9 cellular contexts compared by ENCODE assay signal in the genomic region with DNA sequence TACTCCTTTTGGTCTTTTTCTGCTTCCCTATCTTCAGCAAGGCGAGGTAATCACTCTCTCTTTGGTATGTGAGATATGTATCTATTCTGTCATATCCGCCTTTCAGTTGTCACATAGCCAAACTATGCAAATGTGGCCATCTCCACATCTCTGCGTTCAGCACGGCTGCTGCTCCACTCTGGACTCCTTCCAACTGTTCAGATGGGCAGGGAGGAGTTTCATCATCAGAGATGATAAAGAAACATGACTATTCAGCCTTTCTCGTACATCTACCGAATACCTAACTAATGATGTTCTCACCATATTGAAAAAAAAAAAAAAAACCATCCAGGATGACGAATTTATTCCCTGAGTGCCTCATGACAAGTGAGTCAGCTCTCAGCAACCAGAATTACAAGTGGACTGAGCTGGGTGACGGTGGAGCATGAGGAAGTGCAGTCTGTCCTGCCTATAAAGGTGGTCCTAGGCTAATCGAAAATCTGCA.
DNase-seq lines count a peak whose midpoint lies in the region; ATAC-seq, FAIRE-seq and TF ChIP-seq lines count a peak whose summit lies in the region.
"Had no signal": no experiment of that assay in that cellular context is flagged by ENCODE, and none has a peak within 500 bp of the region (broad histone marks: within the 10 kb centered on the region; RNA-seq: fewer than 3 reads in every experiment).

No MANE protein-coding gene starts in this region.

- H3K4me3 ChIP-seq in AG09309 (ENCODE audit: control insufficient read depth, low read depth, low read length) (no peak overlapping the region), IMR-90 (ENCODE audit: insufficient read depth, low read depth, low read length) (no peak overlapping the region), uterus (no peak overlapping the region)
- H3K4me3 ChIP-seq: K562 had no signal

- no peaks in the 10 kb centered on the region for H3K79me1 ChIP-seq in IMR-90 (ENCODE audit: low read depth in 1 of 2, low read length in 2 of 2)

- H2AK9ac ChIP-seq in IMR-90 (replicated peaks; ENCODE audit: low read depth, low read length, poor library complexity): peak overlapping the region; percentile 88

- no peak; the same call in 1 of the 2 replicates for TF ChIP-seq RAD21 in IMR-90 (IDR thresholded peaks at IDR 0.05; ENCODE audit: low read length)

- H2AFZ ChIP-seq in IMR-90 (replicated peaks; ENCODE audit: low read length, poor library complexity): peak overlapping the region; percentile 75

- H3K56ac ChIP-seq in IMR-90 (ENCODE audit: extremely low read depth, insufficient read depth, low read length): peak overlapping the region; percentile 32; the same call in 1 of the 2 replicates

- H4K8ac ChIP-seq in IMR-90 (ENCODE audit: low read depth in 2 of 2, low read length in 2 of 2): peak overlapping the region; percentile 44 to 82

- peak overlapping the region; percentile 68 for H4K91ac ChIP-seq in IMR-90 (ENCODE audit: insufficient read depth, low read depth, low read length)

- dilution Hi-C loops in IMR-90 (cut with HindIII; ENCODE audit: low sequenced_read_pairs, unreplicated experiment): no loop called here

- TF ChIP-seq CTCF in AG09309 (IDR thresholded peaks at IDR 0.05; ENCODE audit: control insufficient read depth, insufficient read depth, low read depth, low read length, missing control alignments) (no peak), IMR-90 (conservative IDR thresholded peaks at IDR 0.05; ENCODE audit: low read depth, low read length) (no peak), uterus (IDR thresholded peaks at IDR 0.05) (no peak)

- peak overlapping the region; percentile 90 for H2BK120ac ChIP-seq in IMR-90 (ENCODE audit: low read depth, low read length)

- WGBS in IMR-90 (ENCODE audit: extremely low coverage in 2 of 2, insufficient read length in 1 of 2), 2 experiments: no CpG with 5 or more reads among the region's 9 CpGs

- peak overlapping the region; percentile 6; the same call in 1 of the 2 replicates for H3K4me2 ChIP-seq in IMR-90 (ENCODE audit: low read depth, low read length)

- H2BK5ac ChIP-seq in IMR-90 (ENCODE audit: low read depth, low read length, poor library complexity, severe bottlenecking): peak overlapping the region; percentile 84

- in situ Hi-C loops in IMR-90 (cut with MboI; ENCODE audit: low sequenced_read_pairs): no loop called here

- H3K4ac ChIP-seq in IMR-90 (ENCODE audit: low read depth, low read length): peak overlapping the region; percentile 81

- H3K36me3 ChIP-seq in IMR-90 (ENCODE audit: control insufficient read depth, insufficient read depth, low read length) (no peaks in the 10 kb centered on the region), uterus (no peaks in the 10 kb centered on the region)

- H3K27me3 ChIP-seq in IMR-90 (ENCODE audit: control insufficient read depth, insufficient read depth, low read length) (no peaks in the 10 kb centered on the region), uterus (no peaks in the 10 kb centered on the region)

- CTCF ChIA-PET in IMR-90 (lab: Yijun Ruan, JAX): interaction anchor here (0.6 to 0.7 kb wide), 2 partner anchors 90 to 960 kb away, joined by 3 read pairs; no protein-coding TSS in a partner anchor

- FAIRE-seq in islet of Langerhans (lab: Jason Lieb, UNC): peak; percentile 97
- FAIRE-seq: K562 had no signal

- peak overlapping the region; percentile 24; the same call in 1 of the 2 replicates for H4K5ac ChIP-seq in IMR-90 (ENCODE audit: low read depth, low read length)

- H3K9me3 ChIP-seq in IMR-90 (ENCODE audit: control insufficient read depth, insufficient read depth, low read length): no peaks in the 10 kb centered on the region
- H3K9me3 ChIP-seq in uterus: no peaks in the 10 kb centered on the region

- peak overlapping the region; percentile 51; the same call in 1 of the 2 replicates for H3K23ac ChIP-seq in IMR-90 (ENCODE audit: low read depth, low read length)

- peak overlapping the region; percentile 60; the same call in 1 of the 2 replicates for H2AK5ac ChIP-seq in IMR-90 (ENCODE audit: low read depth, low read length)

- peak overlapping the region; percentile 62 for H3K14ac ChIP-seq in IMR-90 (replicated peaks; ENCODE audit: low read depth, low read length)

- H3K9me1 ChIP-seq in IMR-90 (ENCODE audit: insufficient read depth, low read length): peaks cover 7% of the 10 kb centered on the region

- ATAC-seq in IMR-90 (ENCODE audit: low read depth) (peak; percentile 93), GM21423 (IDR thresholded peaks at IDR 0.05; ENCODE audit: unreplicated experiment) (no peak)
- ATAC-seq: K562 had no signal

- H2BK15ac ChIP-seq in IMR-90 (ENCODE audit: low read depth, low read length): peak overlapping the region; percentile 78; the same call in 1 of the 3 replicates

- POLR2A ChIA-PET in IMR-90 (lab: Charles Lee; ENCODE audit: unreplicated experiment): no interaction called here

- no peak for TF ChIP-seq POLR2A in IMR-90 (IDR thresholded peaks at IDR 0.05; ENCODE audit: low read depth, low read length)
- no peak for TF ChIP-seq POLR2A in uterus (IDR thresholded peaks at IDR 0.05)

- peak overlapping the region; percentile 56; the same call in 1 of the 2 replicates for H3K18ac ChIP-seq in IMR-90 (ENCODE audit: low read depth, low read length)

- H3K4me1 ChIP-seq in IMR-90 (ENCODE audit: control insufficient read depth, insufficient read depth, low read length) (peaks cover 11% of the 10 kb centered on the region), uterus (no peaks in the 10 kb centered on the region)

- H3K9ac ChIP-seq in IMR-90 (ENCODE audit: low read depth, low read length): no peak overlapping the region

- H2BK20ac ChIP-seq in IMR-90 (ENCODE audit: low read depth, low read length): peak overlapping the region; percentile 89

- H4K20me1 ChIP-seq in IMR-90 (ENCODE audit: insufficient read depth, low read length): no peaks in the 10 kb centered on the region

- H3K27ac ChIP-seq in IMR-90 (ENCODE audit: insufficient read depth, low read length): peak overlapping the region; percentile 62
- H3K27ac ChIP-seq in uterus: no peak overlapping the region

- intact Hi-C loops in IMR-90 (cut with micrococcal nuclease) (loop anchor here (5.0 kb wide), 1 partner anchor 45 kb away; no protein-coding TSS in a partner anchor), uterus (cut with DNase I; ENCODE audit: low total_unique reads) (no loop called here)

- no TSS peak for BruUV-seq in IMR-90 (replicated peaks; lab: Mats Ljungman, UMichigan)

- DNase-seq in AG09309 (ENCODE audit: low read depth) (peak; percentile 86), IMR-90 (peak; percentile 99), amniotic epithelial cell (ENCODE audit: low read depth) (peak; percentile 95), NCI-H2081 (lab: John Stamatoyannopoulos, UW) (no peak), uterus (no peak), NCI-H1930 (lab: John Stamatoyannopoulos, UW) (no peak)

TF ChIP-seq in IMR-90, 13 proteins besides CTCF, POLR2A, EP300 and RAD21:
- TF ChIP-seq MXI1 (IDR thresholded peaks at IDR 0.05; ENCODE audit: borderline replicate concordance, low read depth, low read length) (no peak), NFE2L2 (IDR thresholded peaks at IDR 0.05; ENCODE audit: low read depth, low read length) (peak; percentile 51; the same call in 1 of the 2 replicates), MAFK (IDR thresholded peaks at IDR 0.05; ENCODE audit: low read depth, low read length) (peak; percentile 77), BHLHE40 (IDR thresholded peaks at IDR 0.05; ENCODE audit: low read depth, low read length) (peak; percentile 52), RCOR1 (IDR thresholded peaks at IDR 0.05; ENCODE audit: insufficient replicate concordance, low read length) (peak; percentile 63), USF2 (IDR thresholded peaks at IDR 0.05; ENCODE audit: low read depth, low read length) (peak; percentile 23; the same call in 1 of the 2 replicates), SMC3 (IDR thresholded peaks at IDR 0.05; ENCODE audit: low read depth, low read length) (no peak), FOS (IDR thresholded peaks at IDR 0.05; ENCODE audit: low read depth, low read length) (peak; percentile 97), CEBPB (IDR thresholded peaks at IDR 0.05; ENCODE audit: low read depth, low read length) (peak; percentile 97), RFX5 (IDR thresholded peaks at IDR 0.05; ENCODE audit: low read depth, low read length) (no peak), CHD1 (IDR thresholded peaks at IDR 0.05; ENCODE audit: low read depth, low read length) (no peak), MAZ (IDR thresholded peaks at IDR 0.05; ENCODE audit: borderline replicate concordance, low read depth, low read length) (0 out of 2 replicates have a peak, but pooled peaks have one; percentile 28)
- TF ChIP-seq, protein P1, sequence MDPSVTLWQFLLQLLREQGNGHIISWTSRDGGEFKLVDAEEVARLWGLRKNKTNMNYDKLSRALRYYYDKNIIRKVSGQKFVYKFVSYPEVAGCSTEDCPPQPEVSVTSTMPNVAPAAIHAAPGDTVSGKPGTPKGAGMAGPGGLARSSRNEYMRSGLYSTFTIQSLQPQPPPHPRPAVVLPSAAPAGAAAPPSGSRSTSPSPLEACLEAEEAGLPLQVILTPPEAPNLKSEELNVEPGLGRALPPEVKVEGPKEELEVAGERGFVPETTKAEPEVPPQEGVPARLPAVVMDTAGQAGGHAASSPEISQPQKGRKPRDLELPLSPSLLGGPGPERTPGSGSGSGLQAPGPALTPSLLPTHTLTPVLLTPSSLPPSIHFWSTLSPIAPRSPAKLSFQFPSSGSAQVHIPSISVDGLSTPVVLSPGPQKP (IDR thresholded peaks at IDR 0.05; ENCODE audit: borderline replicate concordance, low read depth, low read length): no peak

Comparison
In these comparisons a context has a peak if more than half of its experiments do, and no peak if none do; other contexts are left out.
1. DNase-seq: peak in AG09309 (single experiment), IMR-90 (single experiment) and amniotic epithelial cell (single experiment); none in NCI-H2081 (0 of 2), uterus (0 of 2) and NCI-H1930 (0 of 2).